ENCODE assay signal across 27 cellular contexts in genomic region chr21:16013570-16013969, GRCh38.
DNase-seq lines count a peak whose midpoint lies in the region; ATAC-seq and TF ChIP-seq lines count a peak whose summit lies in the region.
"Had no signal": no experiment of that assay in that cellular context is flagged by ENCODE, and none has a peak within 500 bp of the region (broad histone marks: within the 10 kb centered on the region; RNA-seq: fewer than 3 reads in every experiment).

No MANE protein-coding gene starts in this region.

- H3K36me3 ChIP-seq in MG63 (no peaks in the 10 kb centered on the region; the same call in 1 of the 2 replicates), HAP-1 (replicated peaks) (no peaks in the 10 kb centered on the region), upper lobe of right lung (no peaks in the 10 kb centered on the region)
- H3K36me3 ChIP-seq: suprapubic skin had no signal

- H3K4me1 ChIP-seq in HAP-1 (no peaks in the 10 kb centered on the region), upper lobe of right lung (no peaks in the 10 kb centered on the region)
- H3K4me1 ChIP-seq: parathyroid adenoma, suprapubic skin had no signal

- H3K9me3 ChIP-seq in MG63 (0 out of 2 replicates have a peak, but pooled peaks cover 4% of the 10 kb centered on the region), HAP-1 (no peaks in the 10 kb centered on the region), upper lobe of right lung (no peaks in the 10 kb centered on the region)
- H3K9me3 ChIP-seq: SK-N-SH, suprapubic skin had no signal

- H3K27me3 ChIP-seq in MG63 (no peaks in the 10 kb centered on the region), HAP-1 (ENCODE audit: low read depth) (no peaks in the 10 kb centered on the region), upper lobe of right lung (no peaks in the 10 kb centered on the region)
- H3K27me3 ChIP-seq: suprapubic skin had no signal

- in situ Hi-C loops in HAP-1 (cut with MboI; ENCODE audit: low sequenced_read_pairs): no loop called here

- ATAC-seq in upper lobe of right lung: no peak
- ATAC-seq: GM12878, left colon, PC-3 had no signal

- peak; percentile 94 for DNase-seq in DMS79 treated with DMSO at 0.1 percent for 48 hours (lab: John Stamatoyannopoulos, UW)
- no peak for DNase-seq in MG63
- DNase-seq in NCI-H524 treated with DMSO at 0.1 percent for 48 hours (lab: John Stamatoyannopoulos, UW): peak; percentile 92
- no peak for DNase-seq in HAP-1 (ENCODE audit: low spot score in 2 of 2)
- DNase-seq in T-helper 2 cell: no peak
- no peak for DNase-seq in upper lobe of right lung
- DNase-seq: activated B cell treated with CpG ODN at 0.5 μM for 24 hours; activated CD4-positive, alpha-beta T cell treated with anti-CD3 and anti-CD28 coated beads, Interleukin-2, amount 10 ng/mL, durations not matched to agents 7 days and 5 days; activated effector memory CD4-positive, alpha-beta T cell treated with Interleukin-2 at 50 U/mL for 16 hours; activated naive CD8-positive, alpha-beta T cell treated with anti-CD3 and anti-CD28 coated beads for 36 hours; anterior cingulate cortex; CD8-positive, alpha-beta memory T cell; H7; hypothalamus; Karpas-422; left colon; NCI-H2171; NCI-H510A; PC-3; SK-N-SH; small intestine; stimulated activated naive CD4-positive, alpha-beta T cell treated with Interleukin-2 at 50 U/mL for 16 hours had no signal

- intact Hi-C loops in upper lobe of right lung (cut with DNase I): no loop called here

- peak overlapping the region in 1 of 3 experiments; percentile 12 for H3K4me3 Mint-ChIP-seq in nephron
- H3K4me3 Mint-ChIP-seq: activated B cell treated with CpG ODN at 0.5 μM for 24 hours; activated CD4-positive, alpha-beta T cell treated with anti-CD3 and anti-CD28 coated beads, Interleukin-2, amount 10 ng/mL, durations not matched to agents 7 days and 5 days; activated naive CD8-positive, alpha-beta T cell treated with anti-CD3 and anti-CD28 coated beads for 36 hours; CD8-positive, alpha-beta memory T cell; neural crest cell had no signal

- peaks cover 5% of the 10 kb centered on the region for H3K9me3 Mint-ChIP-seq in nephron
- H3K9me3 Mint-ChIP-seq: activated CD4-positive, alpha-beta T cell treated with anti-CD3 and anti-CD28 coated beads, Interleukin-2, amount 10 ng/mL, durations not matched to agents 7 days and 5 days; activated naive CD8-positive, alpha-beta T cell treated with anti-CD3 and anti-CD28 coated beads for 36 hours had no signal

- peaks cover 5% of the 10 kb centered on the region for H3K36me3 Mint-ChIP-seq in nephron (ENCODE audit: low read depth)
- H3K36me3 Mint-ChIP-seq: activated naive CD8-positive, alpha-beta T cell treated with anti-CD3 and anti-CD28 coated beads for 36 hours; CD8-positive, alpha-beta memory T cell had no signal

- no peak overlapping the region for H3K27ac ChIP-seq in upper lobe of right lung
- H3K27ac ChIP-seq: parathyroid adenoma, suprapubic skin had no signal

- H3K27me3 Mint-ChIP-seq in nephron (ENCODE audit: low read depth): no peaks in the 10 kb centered on the region
- H3K27me3 Mint-ChIP-seq: activated B cell treated with CpG ODN at 0.5 μM for 24 hours; activated CD4-positive, alpha-beta T cell treated with anti-CD3 and anti-CD28 coated beads, Interleukin-2, amount 10 ng/mL, durations not matched to agents 7 days and 5 days; activated naive CD8-positive, alpha-beta T cell treated with anti-CD3 and anti-CD28 coated beads for 36 hours; CD8-positive, alpha-beta memory T cell had no signal

- H3K27ac Mint-ChIP-seq in nephron: peak overlapping the region; percentile 64 to 70 (median 67)
- H3K27ac Mint-ChIP-seq: activated B cell treated with CpG ODN at 0.5 μM for 24 hours; activated CD4-positive, alpha-beta T cell treated with anti-CD3 and anti-CD28 coated beads, Interleukin-2, amount 10 ng/mL, durations not matched to agents 7 days and 5 days; activated naive CD8-positive, alpha-beta T cell treated with anti-CD3 and anti-CD28 coated beads for 36 hours; CD8-positive, alpha-beta memory T cell had no signal

- peaks cover 16% of the 10 kb centered on the region for H3K4me1 Mint-ChIP-seq in nephron
- H3K4me1 Mint-ChIP-seq: activated B cell treated with CpG ODN at 0.5 μM for 24 hours; activated CD4-positive, alpha-beta T cell treated with anti-CD3 and anti-CD28 coated beads, Interleukin-2, amount 10 ng/mL, durations not matched to agents 7 days and 5 days; activated naive CD8-positive, alpha-beta T cell treated with anti-CD3 and anti-CD28 coated beads for 36 hours; CD8-positive, alpha-beta memory T cell; neural crest cell had no signal

- H3K4me3 ChIP-seq in MG63 (peak overlapping the region; percentile 43), HAP-1 (no peak overlapping the region), upper lobe of right lung (no peak overlapping the region)
- H3K4me3 ChIP-seq: GM12878, suprapubic skin had no signal

- TF ChIP-seq CTCF in nephron (IDR thresholded peaks at IDR 0.05; ENCODE audit: unreplicated experiment in 3 of 3) (no peak), upper lobe of right lung (IDR thresholded peaks at IDR 0.05) (no peak)

Comparison
In these comparisons a context has a peak if more than half of its experiments do, and no peak if none do; other contexts are left out.
1. DNase-seq: peak in DMS79 treated with DMSO at 0.1 percent for 48 hours (single experiment) and NCI-H524 treated with DMSO at 0.1 percent for 48 hours (single experiment); none in MG63 (single experiment), HAP-1 (0 of 2), T-helper 2 cell (0 of 5) and upper lobe of right lung (single experiment).